ENCODE assay signal across 1 cellular context in the genomic region with DNA sequence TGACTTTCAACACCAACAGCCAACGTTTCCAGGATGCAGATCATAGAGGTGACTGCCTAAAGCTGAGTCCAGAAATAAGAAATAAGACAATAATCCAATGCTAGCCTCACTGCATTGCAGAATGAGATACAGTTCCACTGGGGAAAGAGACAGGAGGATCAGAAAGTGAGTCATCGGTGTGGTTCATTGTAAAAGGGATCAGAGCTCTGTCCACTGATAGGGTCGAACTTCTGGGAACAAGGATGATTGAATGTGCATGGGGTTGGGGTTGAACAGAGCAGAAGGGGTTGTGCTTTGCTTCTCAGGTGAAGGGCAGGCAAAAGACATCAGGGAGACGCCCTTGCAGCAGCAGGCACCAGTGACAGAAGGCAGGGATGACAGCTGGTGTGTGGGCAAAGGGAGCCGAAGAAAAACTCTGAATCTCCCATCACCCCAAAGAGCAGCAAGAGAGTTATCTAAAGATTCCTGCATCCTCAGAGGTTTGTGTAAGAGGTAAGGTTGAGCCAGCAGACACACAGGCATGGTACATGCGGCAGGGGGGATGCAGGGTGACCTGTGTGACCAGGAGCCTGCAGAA.
TF ChIP-seq lines count a peak whose summit lies in the region.

No MANE protein-coding gene starts in this region.

TF ChIP-seq in IMR-90, 13 proteins besides CTCF, POLR2A, EP300 and RAD21 (continued from another document):
- TF ChIP-seq MXI1 (IDR thresholded peaks at IDR 0.05; ENCODE audit: borderline replicate concordance, low read depth, low read length) (no peak), MAFK (IDR thresholded peaks at IDR 0.05; ENCODE audit: low read depth, low read length) (no peak), CEBPB (IDR thresholded peaks at IDR 0.05; ENCODE audit: low read depth, low read length) (no peak), USF2 (IDR thresholded peaks at IDR 0.05; ENCODE audit: low read depth, low read length) (no peak)
- TF ChIP-seq, protein P1, sequence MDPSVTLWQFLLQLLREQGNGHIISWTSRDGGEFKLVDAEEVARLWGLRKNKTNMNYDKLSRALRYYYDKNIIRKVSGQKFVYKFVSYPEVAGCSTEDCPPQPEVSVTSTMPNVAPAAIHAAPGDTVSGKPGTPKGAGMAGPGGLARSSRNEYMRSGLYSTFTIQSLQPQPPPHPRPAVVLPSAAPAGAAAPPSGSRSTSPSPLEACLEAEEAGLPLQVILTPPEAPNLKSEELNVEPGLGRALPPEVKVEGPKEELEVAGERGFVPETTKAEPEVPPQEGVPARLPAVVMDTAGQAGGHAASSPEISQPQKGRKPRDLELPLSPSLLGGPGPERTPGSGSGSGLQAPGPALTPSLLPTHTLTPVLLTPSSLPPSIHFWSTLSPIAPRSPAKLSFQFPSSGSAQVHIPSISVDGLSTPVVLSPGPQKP (IDR thresholded peaks at IDR 0.05; ENCODE audit: borderline replicate concordance, low read depth, low read length): no peak
TF ChIP-seq in IMR-90: peak in this region for 0.
